35 cellular contexts compared by ENCODE assay signal in the genomic region with DNA sequence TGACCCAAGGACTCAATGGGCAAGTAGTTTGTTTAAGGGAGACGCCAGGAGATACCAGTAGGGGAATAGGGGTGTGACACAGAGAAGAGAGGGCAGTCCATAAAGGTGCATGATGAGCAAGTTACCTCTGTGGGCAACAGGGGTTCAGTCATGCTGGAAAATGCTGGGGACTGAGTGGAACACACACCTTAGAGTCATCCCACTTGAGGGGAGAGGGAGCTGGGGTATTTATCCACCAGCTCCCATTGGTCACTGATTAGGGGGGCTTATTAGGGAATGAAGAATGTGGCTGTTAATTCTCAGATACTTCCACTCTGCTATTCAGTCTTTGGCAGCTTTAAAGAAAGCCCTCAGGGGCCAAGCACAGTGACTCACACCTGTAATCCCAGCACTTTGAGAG.
"Had no signal": no experiment of that assay in that cellular context is flagged by ENCODE, and none has a peak within 500 bp of the region (broad histone marks: within the 10 kb centered on the region; RNA-seq: fewer than 3 reads in every experiment).

No MANE protein-coding gene starts in this region.

- H3K36me3 ChIP-seq: MG63 had no signal

- H3K4me3 ChIP-seq: MG63 had no signal

- DNase-seq: Karpas-422, Kasumi-1, MG63, MM.1S, MV-4-11, NCI-H1048, NCI-H1092, NCI-H1092 treated with DMSO at 0.1 percent for 48 hours, NCI-H1105, NCI-H1105 treated with DMSO at 0.1 percent for 48 hours, NCI-H1417, NCI-H1417 treated with DMSO at 0.1 percent for 48 hours, NCI-H1436, NCI-H1436 treated with DMSO at 0.1 percent for 48 hours, NCI-H146, NCI-H1694, NCI-H1694 treated with DMSO at 0.1 percent for 48 hours, NCI-H187, NCI-H187 treated with DMSO at 0.1 percent for 48 hours, NCI-H1930, NCI-H2029, NCI-H2029 treated with DMSO at 0.1 percent for 48 hours, NCI-H2081, NCI-H2081 treated with DMSO at 0.1 percent for 48 hours, NCI-H2107, NCI-H2171, NCI-H2171 treated with DMSO at 0.1 percent for 48 hours, NCI-H2227 treated with DMSO at 0.1 percent for 48 hours, NCI-H226, NCI-H345, NCI-H446, NCI-H446 treated with DMSO at 0.1 percent for 48 hours, NCI-H510A, NCI-H510A treated with DMSO at 0.1 percent for 48 hours had no signal

- H3K27ac ChIP-seq: KMS-11 had no signal
